ENCODE assay signal across 8 cellular contexts in the genomic region with DNA sequence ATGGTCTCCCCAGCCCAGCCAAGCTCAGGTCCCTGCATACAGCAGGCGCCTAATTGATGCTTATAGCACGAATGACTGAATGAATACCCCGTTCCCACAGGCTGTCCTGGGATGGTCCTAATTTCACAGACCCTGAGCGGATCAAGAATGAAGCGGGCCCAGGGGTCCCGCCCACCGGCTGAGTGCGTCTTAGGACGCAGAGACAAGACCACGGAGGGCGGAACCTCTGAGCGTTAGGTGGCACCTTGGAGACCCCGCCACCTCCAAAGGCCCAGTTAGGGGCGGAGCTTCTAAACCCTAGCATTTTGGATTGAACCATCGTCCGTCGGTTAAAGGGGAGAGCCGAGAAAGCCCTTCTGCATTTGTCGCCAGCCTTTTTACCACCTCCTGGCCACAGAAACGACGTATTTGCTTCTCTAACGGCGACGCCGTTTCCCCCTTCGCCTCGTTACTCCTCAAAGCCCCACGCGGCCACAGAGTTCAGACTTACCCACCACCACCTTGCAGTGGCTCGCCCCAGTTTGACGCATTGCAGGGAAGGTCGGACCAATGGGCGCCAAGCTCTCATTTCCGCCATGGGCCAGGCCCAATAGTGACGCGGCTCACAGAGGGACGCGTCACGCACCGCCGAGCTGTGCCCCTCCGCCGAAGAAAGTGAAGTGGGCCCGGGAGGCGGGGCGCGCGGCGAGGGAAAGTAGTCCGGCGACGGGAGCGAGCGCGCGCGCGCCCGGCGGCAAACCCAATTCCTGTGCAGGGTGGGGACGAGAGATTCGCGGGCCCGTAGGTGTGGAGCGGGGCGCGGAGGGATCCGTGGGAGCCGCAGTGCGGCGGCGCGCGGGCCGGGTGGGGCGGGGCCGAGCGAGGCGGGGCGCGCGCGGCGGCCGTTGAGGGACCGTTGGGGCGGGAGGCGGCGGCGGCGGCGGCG. TPM values are rescaled to one million over a fixed set of nuclear protein-coding genes. Genes with fewer than 3 reads are reported as not detected.
DNase-seq lines count a peak whose midpoint lies in the region; ATAC-seq and TF ChIP-seq lines count a peak whose summit lies in the region.

No MANE protein-coding gene starts in this region.

- H3K4me1 ChIP-seq in adipocyte (ENCODE audit: control insufficient read depth, insufficient read depth, low read length) (peaks cover 29% of the 10 kb centered on the region), heart left ventricle (peaks cover 0 to 46% (median 36%) of the 10 kb centered on the region in 12 donors), trophoblast cell (ENCODE audit: control insufficient read depth in 1 of 2, insufficient read depth in 2 of 2, low read length in 2 of 2) (peaks cover 11 to 13% of the 10 kb centered on the region in 2 experiments), transverse colon (peaks cover 19 to 42% (median 29%) of the 10 kb centered on the region in 4 donors)

- TF ChIP-seq CTCF in GM12865 (IDR thresholded peaks at IDR 0.05; ENCODE audit: insufficient read depth, low read depth, low read length, missing control alignments) (no peak), SU-DHL-6 (IDR thresholded peaks at IDR 0.05; ENCODE audit: insufficient read depth, low read length, poor library complexity, severe bottlenecking) (no peak), heart left ventricle (IDR thresholded peaks at IDR 0.05) (peak in 1 of 12 donors; percentile 3), transverse colon (IDR thresholded peaks at IDR 0.05) (peak in 2 of 5 experiments; percentile 9 to 14)

- H2AFZ ChIP-seq in SU-DHL-6 (ENCODE audit: low read depth, low read length, severe bottlenecking) (peak overlapping the region; percentile 94), trophoblast cell (ENCODE audit: insufficient read depth, low read length, poor library complexity) (peak overlapping the region; percentile 94)

- peak overlapping the region; percentile 98 for H2BK120ac ChIP-seq in trophoblast cell (ENCODE audit: insufficient read depth, low read length, poor library complexity)

- H3K27ac ChIP-seq in SU-DHL-6 (ENCODE audit: low read depth, low read length), result peak overlapping the region; percentile 93
- H3K27ac ChIP-seq in heart left ventricle, result peak overlapping the region; percentile 92 to 100 (median 99)
- H3K27ac ChIP-seq in trophoblast cell (ENCODE audit: low read depth, low read length), result peak overlapping the region; percentile 89
- H3K27ac ChIP-seq in transverse colon, result peak overlapping the region; percentile 97 to 100 (median 98)

- no peaks in the 10 kb centered on the region for H4K20me1 ChIP-seq in SU-DHL-6 (ENCODE audit: low read depth, low read length)

- H3K27me3 ChIP-seq in SU-DHL-6 (ENCODE audit: low read length) (no peaks in the 10 kb centered on the region), adipocyte (replicated peaks; ENCODE audit: control insufficient read depth, insufficient read depth, low read length) (no peaks in the 10 kb centered on the region), heart left ventricle (no peaks in the 10 kb centered on the region), trophoblast cell (ENCODE audit: insufficient read depth, low read length) (no peaks in the 10 kb centered on the region), transverse colon (no peaks in the 10 kb centered on the region)

- H3K14ac ChIP-seq in trophoblast cell (ENCODE audit: low read length), result peak overlapping the region; percentile 96

- intact Hi-C loops in heart left ventricle (cut with DNase I), result loop anchor here in 1 of 10 donors (10.0 kb wide), 1 partner anchor 244 kb away; no protein-coding TSS in a partner anchor
- intact Hi-C loops in transverse colon (cut with DNase I; ENCODE audit: low total_unique reads), result loop anchor here (5.0 kb wide), 2 partner anchors 62 to 147 kb away; partner anchors contain the start of genes DACT3, FKRP and STRN4

- WGBS in heart left ventricle, 4 donors, result 1 to 2% (median 1%) methylated on average over 53 to 93 of the region's 93 CpGs
- WGBS in trophoblast cell (ENCODE audit: extremely low coverage, insufficient coverage, insufficient read length), result no CpG with 5 or more reads among the region's 93 CpGs
- 0 to 1% methylated on average over 5 to 87 of the region's 93 CpGs for WGBS in transverse colon (ENCODE audit: low coverage in 1 of 2), 2 donors

- no peak for TF ChIP-seq EP300 in transverse colon (IDR thresholded peaks at IDR 0.05; ENCODE audit: low read depth)

- DNase-seq in GM12865 (ENCODE audit: low read depth) (peak; percentile 100), NCI-H1105 treated with DMSO at 0.1 percent for 48 hours (lab: John Stamatoyannopoulos, UW) (peak; percentile 93), adipocyte (ENCODE audit: low read depth) (peak; percentile 99), heart left ventricle (peak; percentile 96 to 99 (median 98)), trophoblast cell (peak; percentile 93 to 100), transverse colon (peak; percentile 98)

- H3K4me2 ChIP-seq in SU-DHL-6 (ENCODE audit: low read depth, low read length, poor library complexity, severe bottlenecking) (peak overlapping the region; percentile 93), trophoblast cell (ENCODE audit: low read length) (peak overlapping the region; percentile 72)

- TF ChIP-seq POLR2A in heart left ventricle (IDR thresholded peaks at IDR 0.05), result peak in 1 of 2 donors; percentile 55
- peak; percentile 84 for TF ChIP-seq POLR2A in transverse colon (IDR thresholded peaks at IDR 0.05)

- H3K23ac ChIP-seq in trophoblast cell (ENCODE audit: low read length), result no peak overlapping the region

- H4K91ac ChIP-seq in trophoblast cell (ENCODE audit: low read depth, low read length), result peak overlapping the region; percentile 97

- peaks cover 14% of the 10 kb centered on the region for H3K79me1 ChIP-seq in trophoblast cell (ENCODE audit: low read length)

- H3K9ac ChIP-seq in SU-DHL-6 (ENCODE audit: low read length) (peak overlapping the region; percentile 98), adipocyte (ENCODE audit: low read length) (peak overlapping the region; percentile 96), trophoblast cell (ENCODE audit: low read length) (peak overlapping the region; percentile 96)

- peak overlapping the region; percentile 76 for H3K4ac ChIP-seq in trophoblast cell (ENCODE audit: low read depth, low read length)

- H3K9me3 ChIP-seq in SU-DHL-6 (ENCODE audit: insufficient read depth, low read length) (no peaks in the 10 kb centered on the region), adipocyte (ENCODE audit: control insufficient read depth, low read length) (peaks cover 6% of the 10 kb centered on the region), heart left ventricle (peaks cover 0 to 17% (median 8%) of the 10 kb centered on the region in 12 donors), trophoblast cell (ENCODE audit: insufficient read depth, low read depth, low read length) (peaks cover 2% of the 10 kb centered on the region), transverse colon (no peaks in the 10 kb centered on the region)

- ATAC-seq in HG02678 (IDR thresholded peaks at IDR 0.05; ENCODE audit: unreplicated experiment) (peak; percentile 83), heart left ventricle (peak; percentile 90 to 92 (median 90))

- peaks cover 6% of the 10 kb centered on the region for H3F3A ChIP-seq in SU-DHL-6 (ENCODE audit: insufficient read depth)

- H3K79me2 ChIP-seq in SU-DHL-6 (ENCODE audit: insufficient read depth, low read length) (peaks cover 44% of the 10 kb centered on the region), trophoblast cell (ENCODE audit: control insufficient read depth, insufficient read depth, low read length, poor library complexity) (peaks cover 26% of the 10 kb centered on the region)

- H4K12ac ChIP-seq in trophoblast cell (ENCODE audit: low read depth, low read length), result peak overlapping the region; percentile 78

- no peaks in the 10 kb centered on the region for H3K9me2 ChIP-seq in SU-DHL-6 (replicated peaks; ENCODE audit: insufficient read depth, low read length)

- peak overlapping the region; percentile 96 for H2BK5ac ChIP-seq in trophoblast cell (ENCODE audit: low read depth, low read length, poor library complexity)

- H3K4me3 ChIP-seq in GM12865 (ENCODE audit: low read depth, low read length), result peak overlapping the region; percentile 70
- H3K4me3 ChIP-seq in SU-DHL-6 (ENCODE audit: insufficient read depth, low read length, poor library complexity, severe bottlenecking), result peak overlapping the region; percentile 100
- peak overlapping the region; percentile 95 for H3K4me3 ChIP-seq in adipocyte (ENCODE audit: low read length)
- peak overlapping the region; percentile 86 to 100 (median 100) for H3K4me3 ChIP-seq in heart left ventricle
- peak overlapping the region; percentile 95 for H3K4me3 ChIP-seq in trophoblast cell (ENCODE audit: low read depth, low read length)
- peak overlapping the region; percentile 71 to 100 (median 100) for H3K4me3 ChIP-seq in transverse colon

- no peaks in the 10 kb centered on the region for H3K36me3 ChIP-seq in SU-DHL-6 (ENCODE audit: low read length)
- H3K36me3 ChIP-seq in adipocyte (ENCODE audit: control insufficient read depth, insufficient read depth, low read length, severe bottlenecking), result peaks cover 2% of the 10 kb centered on the region
- peaks cover 0 to 8% (median 1%) of the 10 kb centered on the region in 9 donors for H3K36me3 ChIP-seq in heart left ventricle
- H3K36me3 ChIP-seq in trophoblast cell (ENCODE audit: control insufficient read depth in 1 of 2, insufficient read depth in 2 of 2, low read length in 2 of 2), result peaks cover 5 to 16% of the 10 kb centered on the region in 2 experiments
- no peaks in the 10 kb centered on the region for H3K36me3 ChIP-seq in transverse colon

- H4K8ac ChIP-seq in trophoblast cell (ENCODE audit: low read depth, low read length), result peak overlapping the region; percentile 88

- H2AK5ac ChIP-seq in trophoblast cell (ENCODE audit: low read length), result peak overlapping the region; percentile 65

- in situ Hi-C loops in transverse colon (cut with MboI; ENCODE audit: low pct_ligation_motif_present in 1 of 4, low pct_unique_long_range_greater_than_20kb in 1 of 4, low sequenced_read_pairs in 3 of 4), result no loop called here

- H3K18ac ChIP-seq in trophoblast cell (ENCODE audit: low read length), result peak overlapping the region; percentile 87

- peak overlapping the region; percentile 50 for H2BK12ac ChIP-seq in trophoblast cell (ENCODE audit: low read length)

RNA-seq across cellular contexts. Expression of gene CALM3, which starts 0.5 kb away (rescaled TPM):
- total RNA-seq in heart left ventricle (100 to 1,000 TPM; 204 to 417 (median 283) TPM), transverse colon (100 to 1,000 TPM; 160 to 923 (median 194) TPM)
- polyA plus RNA-seq in heart left ventricle, result 100 to 1,000 TPM; 290 to 302 TPM
- polyA plus RNA-seq in trophoblast cell (2013), result 312 and 341 TPM in 2 replicates

RNA-seq across cellular contexts. Expression of gene PTGIR, which starts 24.2 kb away (rescaled TPM):
- total RNA-seq in heart left ventricle, result 10 to 100 TPM in 2 of 9 donors, 1 to 10 TPM in 7; 2.1 to 16.7 (median 4.9) TPM
- 1 to 10 TPM; 2.7 to 5.2 TPM for polyA plus RNA-seq in heart left ventricle
- 0.57 and 0.64 TPM in 2 replicates for polyA plus RNA-seq in trophoblast cell (2013)
- total RNA-seq in transverse colon, result 1 to 10 TPM in 2 of 4 donors, under 1 TPM in 1, not detected in 1; 0.55 to 2.4 (median 2.2) TPM

RNA-seq across cellular contexts. Expression of gene GNG8, which starts 35.3 kb away (rescaled TPM):
- total RNA-seq in heart left ventricle, result not detected
- not detected for polyA plus RNA-seq in heart left ventricle
- polyA plus RNA-seq in trophoblast cell (2013), result 2.0 TPM in 1 of 2 replicates, not detected in the other
- total RNA-seq in transverse colon, result not detected

Comparison
In these comparisons a context has a peak if more than half of its experiments do, and no peak if none do; other contexts are left out.
1. Peak in every context shown above with its lines: DNase-seq, ATAC-seq, H3K4me3 ChIP-seq and H3K27ac ChIP-seq.